ENCODE assay signal across 9 cellular contexts in genomic region chr13:98475521-98475920, GRCh38.
A peak's percentile ranks its signal among the peaks of the same experiment; 100 is the strongest.
DNase-seq lines count a peak whose midpoint lies in the region; ATAC-seq and TF ChIP-seq lines count a peak whose summit lies in the region.
"Had no signal": no experiment of that assay in that cellular context is flagged by ENCODE, and none has a peak within 500 bp of the region (broad histone marks: within the 10 kb centered on the region; RNA-seq: fewer than 3 reads in every experiment).

No MANE protein-coding gene starts in this region.

- H3K9me3 Mint-ChIP-seq in activated CD8-positive, alpha-beta T cell treated with anti-CD3 and anti-CD28 coated beads, Interleukin-2, amount 10 ng/mL, durations not matched to agents 7 days and 5 days (ENCODE audit: insufficient read depth), result peaks cover 3% of the 10 kb centered on the region
- H3K9me3 Mint-ChIP-seq: activated B cell treated with CpG ODN at 0.5 μM for 24 hours had no signal

- no peak for TF ChIP-seq EP300 in upper lobe of left lung (IDR thresholded peaks at IDR 0.05)

- POLR2A ChIA-PET in activated CD8-positive, alpha-beta T cell treated with anti-CD3 and anti-CD28 coated beads, Interleukin-2, amount 10 ng/mL, durations not matched to agents 7 days and 5 days (lab: Charles Lee), result interaction anchor here (1.0 kb wide), 1 partner anchor 100 kb away, joined by 4 read pairs; no protein-coding TSS in a partner anchor

- ATAC-seq in Right ventricle myocardium superior (ENCODE audit: poor library complexity) (no peak), upper lobe of left lung (ENCODE audit: low FRiP score in 2 of 2) (peak in 1 of 2 donors; percentile 70), left lobe of liver (no peak), HG03135 (IDR thresholded peaks at IDR 0.05; ENCODE audit: unreplicated experiment) (no peak)
- no peak for ATAC-seq in activated CD8-positive, alpha-beta T cell treated with anti-CD3 and anti-CD28 coated beads, Interleukin-2, amount 10 ng/mL, durations not matched to agents 7 days and 5 days

- peaks cover 80% of the 10 kb centered on the region for H3K4me1 Mint-ChIP-seq in activated CD8-positive, alpha-beta T cell treated with anti-CD3 and anti-CD28 coated beads, Interleukin-2, amount 10 ng/mL, durations not matched to agents 7 days and 5 days (ENCODE audit: low read depth)

- peak overlapping the region; percentile 47 for H3K27ac ChIP-seq in cardiac muscle cell
- H3K27ac ChIP-seq in upper lobe of left lung, result peak overlapping the region; percentile 3 to 71 (median 31)
- H3K27ac ChIP-seq in Peyer's patch, result peak overlapping the region in 2 of 4 donors; percentile 2 to 5

- peaks cover 68% of the 10 kb centered on the region for H3K36me3 Mint-ChIP-seq in activated CD8-positive, alpha-beta T cell treated with anti-CD3 and anti-CD28 coated beads, Interleukin-2, amount 10 ng/mL, durations not matched to agents 7 days and 5 days (ENCODE audit: low read depth)

- TF ChIP-seq POLR2A in upper lobe of left lung (IDR thresholded peaks at IDR 0.05) (no peak), Peyer's patch (IDR thresholded peaks at IDR 0.05) (no peak)

- intact Hi-C loops in Right ventricle myocardium superior (cut with DNase I), result no loop called here

- DNase-seq in cardiac muscle cell (ENCODE audit: low read depth in 1 of 2, low spot score in 1 of 2) (peak; percentile 22 to 77), Right ventricle myocardium superior (no peak), iPS-NIHi7 (ENCODE audit: extremely low spot score) (peak; percentile 94), upper lobe of left lung (peak; percentile 62 to 84), left lobe of liver (ENCODE audit: low spot score) (no peak), Peyer's patch (no peak)
- no peak for DNase-seq in activated CD8-positive, alpha-beta T cell treated with anti-CD3 and anti-CD28 coated beads, Interleukin-2, amount 10 ng/mL, durations not matched to agents 7 days and 5 days
- DNase-seq: activated B cell treated with CpG ODN at 0.5 μM for 24 hours had no signal

- CTCF ChIA-PET in activated CD8-positive, alpha-beta T cell treated with anti-CD3 and anti-CD28 coated beads, Interleukin-2, amount 10 ng/mL, durations not matched to agents 7 days and 5 days (lab: Charles Lee), result interaction anchor here (1.0 to 1.6 kb wide), 2 partner anchors 8 to 30 kb away, joined by 4 to 8 read pairs; no protein-coding TSS in a partner anchor

- no peaks in the 10 kb centered on the region for H3K36me3 ChIP-seq in cardiac muscle cell
- H3K36me3 ChIP-seq in upper lobe of left lung, result peaks cover 0 to 37% (median 13%) of the 10 kb centered on the region in 4 donors
- H3K36me3 ChIP-seq in Peyer's patch, result peaks cover 0 to 38% (median 0%) of the 10 kb centered on the region in 3 donors

- peaks cover 42% of the 10 kb centered on the region for H3K4me1 ChIP-seq in cardiac muscle cell (ENCODE audit: low read depth)
- H3K4me1 ChIP-seq in upper lobe of left lung, result peaks cover 19 to 62% (median 28%) of the 10 kb centered on the region in 4 donors
- peaks cover 0 to 37% (median 19%) of the 10 kb centered on the region in 4 donors for H3K4me1 ChIP-seq in Peyer's patch

- H3K27ac Mint-ChIP-seq in activated CD8-positive, alpha-beta T cell treated with anti-CD3 and anti-CD28 coated beads, Interleukin-2, amount 10 ng/mL, durations not matched to agents 7 days and 5 days, result no peak overlapping the region

- H3K4me3 ChIP-seq in cardiac muscle cell (no peak overlapping the region), upper lobe of left lung (no peak overlapping the region), Peyer's patch (no peak overlapping the region)

- H3K27me3 ChIP-seq in cardiac muscle cell, result no peaks in the 10 kb centered on the region
- no peaks in the 10 kb centered on the region for H3K27me3 ChIP-seq in upper lobe of left lung
- no peaks in the 10 kb centered on the region for H3K27me3 ChIP-seq in Peyer's patch

- TF ChIP-seq CTCF in cardiac muscle cell (IDR thresholded peaks at IDR 0.05; ENCODE audit: low read depth, low read length) (no peak), upper lobe of left lung (IDR thresholded peaks at IDR 0.05) (no peak), Peyer's patch (IDR thresholded peaks at IDR 0.05) (no peak)

- H3K4me3 Mint-ChIP-seq in activated CD8-positive, alpha-beta T cell treated with anti-CD3 and anti-CD28 coated beads, Interleukin-2, amount 10 ng/mL, durations not matched to agents 7 days and 5 days, result peak overlapping the region; percentile 22

- H3K9me3 ChIP-seq in cardiac muscle cell (ENCODE audit: low read depth), result no peaks in the 10 kb centered on the region
- H3K9me3 ChIP-seq in upper lobe of left lung, result no peaks in the 10 kb centered on the region
- no peaks in the 10 kb centered on the region for H3K9me3 ChIP-seq in Peyer's patch

- no peaks in the 10 kb centered on the region for H3K27me3 Mint-ChIP-seq in activated CD8-positive, alpha-beta T cell treated with anti-CD3 and anti-CD28 coated beads, Interleukin-2, amount 10 ng/mL, durations not matched to agents 7 days and 5 days (ENCODE audit: low read depth)
- H3K27me3 Mint-ChIP-seq: activated B cell treated with CpG ODN at 0.5 μM for 24 hours had no signal

- 58 to 62% methylated on average over 8 to 13 of the region's 13 CpGs for WGBS in upper lobe of left lung, 2 donors

Comparison
In these comparisons a context has a peak if more than half of its experiments do, and no peak if none do; other contexts are left out.
1. DNase-seq: peak in cardiac muscle cell (2 of 2), iPS-NIHi7 (single experiment) and upper lobe of left lung (2 of 2); none in Right ventricle myocardium superior (single experiment), activated CD8-positive, alpha-beta T cell treated with anti-CD3 and anti-CD28 coated beads, Interleukin-2, amount 10 ng/mL, durations not matched to agents 7 days and 5 days (single experiment), left lobe of liver (single experiment) and Peyer's patch (0 of 3).